35 cellular contexts compared by ENCODE assay signal in genomic region chrX:19728083-19728648, GRCh38.
DNase-seq lines count a peak whose midpoint lies in the region; ATAC-seq, FAIRE-seq and TF ChIP-seq lines count a peak whose summit lies in the region.
"Had no signal": no experiment of that assay in that cellular context is flagged by ENCODE, and none has a peak within 500 bp of the region (broad histone marks: within the 10 kb centered on the region; RNA-seq: fewer than 3 reads in every experiment).

No MANE protein-coding gene starts in this region.

- peaks cover 0 to 2% of the 10 kb centered on the region in 2 experiments; a peak in 2 of 4 replicates for H3K36me3 ChIP-seq in GM12878 (ENCODE audit: control insufficient read depth in 2 of 2, insufficient read depth in 2 of 2, low read length in 1 of 2)
- H3K36me3 ChIP-seq: BLaER1, brain microvascular endothelial cell, esophagus squamous epithelium, left ventricle myocardium inferior, Peyer's patch had no signal

- H3K9me3 Mint-ChIP-seq in activated T-helper 1 cell treated with anti-CD3 and anti-CD28 coated beads, Interleukin-12 subunit alpha, Interleukin-12 subunit beta, Interleukin-2, Interleukin-4 antibody, amounts not matched to agents 30 ng/mL and 10 ng/mL and 1 ng/mL, durations not matched to agents 14 hours and 24 hours and 36 hours = no peaks in the 10 kb centered on the region
- H3K9me3 Mint-ChIP-seq: activated T-cell treated with anti-CD3 and anti-CD28 coated beads, Interleukin-2, amount 50 U/mL, for 4 hours; naive B cell had no signal

- POLR2A ChIA-PET in A549 (lab: Yijun Ruan, JAX) = no interaction called here
- POLR2A ChIA-PET in GM12878 (lab: Charles Lee) = interaction anchor here (0.8 to 2.0 kb wide), 5 partner anchors 10 to 121 kb away, joined by 4 to 7 read pairs (median 5); no protein-coding TSS in a partner anchor

- intact Hi-C loops in GM12878 (cut with micrococcal nuclease; ENCODE audit: unreplicated experiment) = loop anchor here (5.0 kb wide), 1 partner anchor 136 kb away; no protein-coding TSS in a partner anchor
- intact Hi-C loops in activated T-helper 1 cell treated with anti-CD3 and anti-CD28 coated beads, Interleukin-12 subunit alpha, Interleukin-12 subunit beta, Interleukin-2, Interleukin-4 antibody, amounts not matched to agents 30 ng/mL and 10 ng/mL and 1 ng/mL, durations not matched to agents 14 hours and 24 hours and 36 hours (cut with micrococcal nuclease) = no loop called here
- intact Hi-C loops in head of caudate nucleus (cut with DNase I) = no loop called here

- TF ChIP-seq EP300 in A549 (IDR thresholded peaks at IDR 0.05) (no peak), GM12878 (IDR thresholded peaks at IDR 0.05; ENCODE audit: borderline replicate concordance in 1 of 2, control insufficient read depth in 1 of 2, low read depth in 2 of 2, low read length in 2 of 2) (no peak)

- H3K27me3 ChIP-seq in GM12878 (replicated peaks in 1 of 2; ENCODE audit: control insufficient read depth in 2 of 2, insufficient read depth in 2 of 2, low read length in 1 of 2) = no peaks in the 10 kb centered on the region
- H3K27me3 ChIP-seq: BLaER1, brain microvascular endothelial cell, esophagus squamous epithelium, Peyer's patch had no signal

- BruUV-seq in GM12878 (replicated peaks; lab: Mats Ljungman, UMichigan) = no TSS peak

- RAD21 ChIA-PET in GM12878 (lab: Charles Lee; ENCODE audit: unreplicated experiment) = interaction anchor here (1.1 to 3.4 kb wide), 9 partner anchors 8 to 156 kb away, joined by 3 to 14 read pairs (median 3); no protein-coding TSS in a partner anchor

- H3K4me3 Mint-ChIP-seq in activated T-helper 1 cell treated with anti-CD3 and anti-CD28 coated beads, Interleukin-12 subunit alpha, Interleukin-12 subunit beta, Interleukin-2, Interleukin-4 antibody, amounts not matched to agents 30 ng/mL and 10 ng/mL and 1 ng/mL, durations not matched to agents 14 hours and 24 hours and 36 hours = no peak overlapping the region
- H3K4me3 Mint-ChIP-seq: activated T-cell treated with anti-CD3 and anti-CD28 coated beads, Interleukin-2, amount 50 U/mL, for 4 hours; naive B cell had no signal

- H3K4me3 ChIP-seq in A549 (no peak overlapping the region), GM12878 (no peak overlapping the region)
- H3K4me3 ChIP-seq: BLaER1, esophagus squamous epithelium, left ventricle myocardium inferior, Peyer's patch had no signal

- no peaks in the 10 kb centered on the region for H3K27me3 Mint-ChIP-seq in activated T-helper 1 cell treated with anti-CD3 and anti-CD28 coated beads, Interleukin-12 subunit alpha, Interleukin-12 subunit beta, Interleukin-2, Interleukin-4 antibody, amounts not matched to agents 30 ng/mL and 10 ng/mL and 1 ng/mL, durations not matched to agents 14 hours and 24 hours and 36 hours (ENCODE audit: insufficient read depth)
- H3K27me3 Mint-ChIP-seq: naive B cell had no signal

- H3K4me1 Mint-ChIP-seq in activated T-helper 1 cell treated with anti-CD3 and anti-CD28 coated beads, Interleukin-12 subunit alpha, Interleukin-12 subunit beta, Interleukin-2, Interleukin-4 antibody, amounts not matched to agents 30 ng/mL and 10 ng/mL and 1 ng/mL, durations not matched to agents 14 hours and 24 hours and 36 hours (ENCODE audit: low read depth) = peaks cover 57% of the 10 kb centered on the region

- FAIRE-seq in A549 (lab: Jason Lieb, UNC) (no peak), GM12891 (lab: Jason Lieb, UNC) (peak; percentile 94), GM12878 (lab: Jason Lieb, UNC) (no peak), islet of Langerhans (lab: Jason Lieb, UNC) (peak; percentile 5)
- FAIRE-seq: colon, frontal cortex, H1, small intestine had no signal

- ATAC-seq in A549 (no peak), GM12878 (peak; percentile 37), HG03108 (IDR thresholded peaks at IDR 0.05; ENCODE audit: unreplicated experiment) (no peak), HG03354 (IDR thresholded peaks at IDR 0.05; ENCODE audit: poor library complexity, severe bottlenecking, unreplicated experiment) (no peak)

- H4K20me1 ChIP-seq in GM12878 (ENCODE audit: control insufficient read depth, insufficient read depth) = no peaks in the 10 kb centered on the region
- H4K20me1 ChIP-seq: BLaER1 had no signal

- H3K4me2 ChIP-seq in A549 = no peak overlapping the region
- H3K4me2 ChIP-seq in GM12878 (ENCODE audit: control insufficient read depth, insufficient read depth) = no peak overlapping the region
- H3K4me2 ChIP-seq: BLaER1 had no signal

- H2AFZ ChIP-seq in GM12878 (ENCODE audit: control insufficient read depth, low read depth, low read length) = no peak overlapping the region

- H3K27ac Mint-ChIP-seq in activated T-helper 1 cell treated with anti-CD3 and anti-CD28 coated beads, Interleukin-12 subunit alpha, Interleukin-12 subunit beta, Interleukin-2, Interleukin-4 antibody, amounts not matched to agents 30 ng/mL and 10 ng/mL and 1 ng/mL, durations not matched to agents 14 hours and 24 hours and 36 hours = no peak overlapping the region

- SMC1A ChIA-PET in GM12878 (lab: Charles Lee; ENCODE audit: uncharacterized antibody, unreplicated experiment) = interaction anchor here (0.9 to 24.5 kb wide), 14 partner anchors 10 to 173 kb away, joined by 3 to 624 read pairs (median 5); no protein-coding TSS in a partner anchor

- DNase-seq in A549 (ENCODE audit: low read depth in 1 of 2, low spot score in 1 of 2) (no peak), GM12891 (ENCODE audit: insufficient read length, low spot score) (no peak), GM12878 (ENCODE audit: low read depth, low spot score) (no peak), head of caudate nucleus (no peak)
- no peak for DNase-seq in activated T-helper 1 cell treated with anti-CD3 and anti-CD28 coated beads, Interleukin-12 subunit alpha, Interleukin-12 subunit beta, Interleukin-2, Interleukin-4 antibody, amounts not matched to agents 30 ng/mL and 10 ng/mL and 1 ng/mL, durations not matched to agents 14 hours and 24 hours and 36 hours (ENCODE audit: low spot score)
- DNase-seq: activated CD4-positive, alpha-beta T cell treated with anti-CD3 and anti-CD28 coated beads for 4 hours; activated naive CD4-positive, alpha-beta T cell; activated T-cell treated with anti-CD3 and anti-CD28 coated beads, Interleukin-2, amount 50 U/mL, for 4 hours; DND-41; effector memory CD4-positive, alpha-beta T cell; esophagus squamous epithelium; hippocampal formation; left ventricle myocardium inferior; naive B cell; NCI-H1092; NCI-H1694 treated with DMSO at 0.1 percent for 48 hours; NCI-H2171; NCI-H524; Peyer's patch; retina; SHP77 treated with DMSO at 0.1 percent for 48 hours; small intestine; stimulated activated CD4-positive, alpha-beta T cell treated with anti-CD3 and anti-CD28 coated beads, Interleukin-1b, Interleukin-23, amount 100 ng/mL, for 48 hours; stimulated activated CD8-positive, alpha-beta memory T cell treated with anti-CD3 and anti-CD28 coated beads, Interleukin-4, amount 100 ng/mL, for 48 hours; SW 1271; T-helper 9 cell had no signal

- TF ChIP-seq RAD21 in A549 (conservative IDR thresholded peaks at IDR 0.05 in 1 of 2, IDR thresholded peaks at IDR 0.05 in 1 of 2) = no peak
- no peak for TF ChIP-seq RAD21 in GM12878 (IDR thresholded peaks at IDR 0.05; ENCODE audit: insufficient read depth, low read depth, low read length)

- no peak overlapping the region for H3K27ac ChIP-seq in A549
- H3K27ac ChIP-seq in GM12878 (ENCODE audit: control insufficient read depth, insufficient read depth) = no peak overlapping the region
- H3K27ac ChIP-seq: BLaER1, brain microvascular endothelial cell, esophagus squamous epithelium, left ventricle myocardium inferior, Peyer's patch, VCaP had no signal

- no peak overlapping the region for H3K9ac ChIP-seq in GM12878 (ENCODE audit: control insufficient read depth, insufficient read depth, low read length)
- H3K9ac ChIP-seq: BLaER1 had no signal

- peaks cover 15% of the 10 kb centered on the region for H3K36me3 Mint-ChIP-seq in activated T-helper 1 cell treated with anti-CD3 and anti-CD28 coated beads, Interleukin-12 subunit alpha, Interleukin-12 subunit beta, Interleukin-2, Interleukin-4 antibody, amounts not matched to agents 30 ng/mL and 10 ng/mL and 1 ng/mL, durations not matched to agents 14 hours and 24 hours and 36 hours (ENCODE audit: low read depth)
- H3K36me3 Mint-ChIP-seq: naive B cell had no signal

- peaks cover 66% of the 10 kb centered on the region for H3K79me2 ChIP-seq in GM12878 (ENCODE audit: control insufficient read depth, insufficient read depth, low read length)

- no peak for TF ChIP-seq POLR2A in A549 (IDR thresholded peaks at IDR 0.05; ENCODE audit: low read length)
- no peak for TF ChIP-seq POLR2A in GM12891 (IDR thresholded peaks at IDR 0.05; ENCODE audit: low read depth, low read length)
- TF ChIP-seq POLR2A in GM12878 (IDR thresholded peaks at IDR 0.05; ENCODE audit: low read depth, low read length) = no peak

- H3K4me1 ChIP-seq in A549 = peaks cover 42% of the 10 kb centered on the region
- H3K4me1 ChIP-seq in GM12878 (ENCODE audit: control insufficient read depth, insufficient read depth, low read length) = peaks cover 2% of the 10 kb centered on the region
- H3K4me1 ChIP-seq: left ventricle myocardium inferior, Peyer's patch had no signal

- CTCF ChIA-PET in A549 (lab: Yijun Ruan, JAX) = interaction anchor here (0.7 kb wide), 1 partner anchor 9 kb away, joined by 3 read pairs; no protein-coding TSS in a partner anchor
- CTCF ChIA-PET in GM12878 (lab: Yijun Ruan, JAX) = interaction anchor here (1.5 to 4.9 kb wide), 5 partner anchors 9 to 161 kb away, joined by 4 to 28 read pairs (median 5); no protein-coding TSS in a partner anchor

- H3K9me3 ChIP-seq in A549 = no peaks in the 10 kb centered on the region
- no peaks in the 10 kb centered on the region for H3K9me3 ChIP-seq in GM12878 (replicated peaks; ENCODE audit: control insufficient read depth, insufficient read depth, low read length)
- H3K9me3 ChIP-seq: BLaER1, esophagus squamous epithelium, left ventricle myocardium inferior, Peyer's patch had no signal

- 94% methylated on average over 2 of the region's 2 CpGs for WGBS in A549 (ENCODE audit: missing lambda C conversion rate)
- WGBS in GM12878 (ENCODE audit: insufficient coverage, insufficient replicate concordance, low lambda C conversion rate, missing lambda C conversion rate) = 86% methylated on average over 2 of the region's 2 CpGs

- in situ Hi-C loops in GM12878 (cut with MboI) = no loop called here

- TF ChIP-seq CTCF in A549 (IDR thresholded peaks at IDR 0.05) = no peak
- no peak for TF ChIP-seq CTCF in GM12878 (IDR thresholded peaks at IDR 0.05 in 2 of 3, conservative IDR thresholded peaks at IDR 0.05 in 1 of 3; ENCODE audit: control insufficient read depth in 2 of 3, extremely low read depth in 1 of 3, insufficient read depth in 1 of 3, low read depth in 3 of 3, low read length in 3 of 3)

TF ChIP-seq in A549, 52 proteins besides CTCF, POLR2A, EP300 and RAD21 (continues in another document):
- TF ChIP-seq MAFK (IDR thresholded peaks at IDR 0.05; ENCODE audit: partially characterized antibody) = peak; percentile 78

TF ChIP-seq in GM12891, 5 proteins besides CTCF, POLR2A, EP300 and RAD21 (continues in another document):
- TF ChIP-seq SPI1 (IDR thresholded peaks at IDR 0.05; ENCODE audit: low read depth, low read length) = no peak
- no peak for TF ChIP-seq POU2F2 (IDR thresholded peaks at IDR 0.05; ENCODE audit: low read depth, low read length)
